ENCODE assay signal across 9 cellular contexts in genomic region chr7:92737706-92738105, GRCh38.
DNase-seq lines count a peak whose midpoint lies in the region; ATAC-seq and TF ChIP-seq lines count a peak whose summit lies in the region.
"Had no signal": no experiment of that assay in that cellular context is flagged by ENCODE, and none has a peak within 500 bp of the region (broad histone marks: within the 10 kb centered on the region; RNA-seq: fewer than 3 reads in every experiment).

No MANE protein-coding gene starts in this region.

- H3K9me3 Mint-ChIP-seq in activated T-helper 2 cell treated with anti-CD3 and anti-CD28 coated beads, Interferon-gamma antibody, Interleukin-2, Interleukin-4, amounts not matched to agents 10 μg/mL and 5 μg/mL and 100 μg/mL, durations not matched to agents 14 hours and 24 hours and 36 hours = peaks cover 4% of the 10 kb centered on the region

- H3K79me2 ChIP-seq in mammary epithelial cell (ENCODE audit: insufficient read depth, low read length) = peaks cover 89% of the 10 kb centered on the region

- TF ChIP-seq EP300 in esophagus muscularis mucosa (IDR thresholded peaks at IDR 0.05) = no peak

- H3K27ac ChIP-seq in esophagus muscularis mucosa (replicated peaks in 1 of 4) (no peak overlapping the region), mammary epithelial cell (ENCODE audit: insufficient read depth, low read depth, low read length) (no peak overlapping the region)
- H3K27ac ChIP-seq: tibial artery had no signal

- no peak for DNase-seq in activated T-helper 2 cell treated with anti-CD3 and anti-CD28 coated beads, Interferon-gamma antibody, Interleukin-2, Interleukin-4, amounts not matched to agents 10 μg/mL and 5 μg/mL and 100 μg/mL, durations not matched to agents 14 hours and 24 hours and 36 hours (ENCODE audit: low spot score)
- DNase-seq in esophagus muscularis mucosa (ENCODE audit: extremely low spot score) (no peak), mammary epithelial cell (no peak), NCI-H510A (lab: John Stamatoyannopoulos, UW) (no peak)
- DNase-seq: activated CD4-positive, CD25-positive, alpha-beta regulatory T cell treated with anti-CD3 and anti-CD28 coated beads, Interleukin-2, amount 50 U/mL, for 72 hours; tibial artery had no signal

- H3K4me2 ChIP-seq in mammary epithelial cell (ENCODE audit: insufficient read depth, low read depth, low read length) = no peak overlapping the region

- H3K4me1 ChIP-seq in esophagus muscularis mucosa (peaks cover 14 to 25% (median 22%) of the 10 kb centered on the region in 4 donors), mammary epithelial cell (ENCODE audit: insufficient read depth, low read length) (peaks cover 33% of the 10 kb centered on the region)

- H3K4me3 Mint-ChIP-seq in activated T-helper 2 cell treated with anti-CD3 and anti-CD28 coated beads, Interferon-gamma antibody, Interleukin-2, Interleukin-4, amounts not matched to agents 10 μg/mL and 5 μg/mL and 100 μg/mL, durations not matched to agents 14 hours and 24 hours and 36 hours (ENCODE audit: low read depth) = no peak overlapping the region

- no peaks in the 10 kb centered on the region for H3K9me3 ChIP-seq in esophagus muscularis mucosa
- H3K9me3 ChIP-seq in mammary epithelial cell (replicated peaks; ENCODE audit: insufficient read depth, low read length) = no peaks in the 10 kb centered on the region
- H3K9me3 ChIP-seq: tibial artery had no signal

- no peak for TF ChIP-seq POLR2A in esophagus muscularis mucosa (IDR thresholded peaks at IDR 0.05; ENCODE audit: low read depth)

- no peaks in the 10 kb centered on the region for H3K27me3 ChIP-seq in esophagus muscularis mucosa
- no peaks in the 10 kb centered on the region for H3K27me3 ChIP-seq in mammary epithelial cell (ENCODE audit: insufficient read depth, low read length)
- H3K27me3 ChIP-seq: tibial artery had no signal

- CTCF ChIA-PET in mammary epithelial cell (lab: Charles Lee; ENCODE audit: low non-redundant PET) = interaction anchor here (0.6 kb wide), 1 partner anchor 59 kb away, joined by 3 read pairs; no protein-coding TSS in a partner anchor

- intact Hi-C loops in activated T-helper 2 cell treated with anti-CD3 and anti-CD28 coated beads, Interferon-gamma antibody, Interleukin-2, Interleukin-4, amounts not matched to agents 10 μg/mL and 5 μg/mL and 100 μg/mL, durations not matched to agents 14 hours and 24 hours and 36 hours (cut with micrococcal nuclease) = no loop called here
- intact Hi-C loops in esophagus muscularis mucosa (cut with DNase I) = no loop called here
- intact Hi-C loops in mammary epithelial cell (cut with micrococcal nuclease) = no loop called here

- no peak overlapping the region for H3K4me3 ChIP-seq in esophagus muscularis mucosa
- no peak overlapping the region for H3K4me3 ChIP-seq in mammary epithelial cell (replicated peaks in 1 of 3; ENCODE audit: insufficient read depth in 1 of 3, low read depth in 2 of 3, low read length in 3 of 3)
- H3K4me3 ChIP-seq: tibial artery had no signal

- TF ChIP-seq CTCF in esophagus muscularis mucosa (IDR thresholded peaks at IDR 0.05) = no peak
- TF ChIP-seq CTCF in mammary epithelial cell (conservative IDR thresholded peaks at IDR 0.05 in 1 of 2, IDR thresholded peaks at IDR 0.05 in 1 of 2; ENCODE audit: extremely low read depth in 1 of 2, insufficient read depth in 1 of 2, low read depth in 1 of 2, low read length in 2 of 2) = no peak

- no peaks in the 10 kb centered on the region for H3K27me3 Mint-ChIP-seq in activated T-helper 2 cell treated with anti-CD3 and anti-CD28 coated beads, Interferon-gamma antibody, Interleukin-2, Interleukin-4, amounts not matched to agents 10 μg/mL and 5 μg/mL and 100 μg/mL, durations not matched to agents 14 hours and 24 hours and 36 hours (ENCODE audit: low read depth)

- 95% methylated on average over 1 of the region's 1 CpG for WGBS in esophagus muscularis mucosa
- 100% methylated on average over 1 of the region's 1 CpG for WGBS in mammary epithelial cell (ENCODE audit: low coverage, missing lambda C conversion rate)

- H2AFZ ChIP-seq in mammary epithelial cell (ENCODE audit: low read depth, low read length) = no peak overlapping the region

- dilution Hi-C loops in mammary epithelial cell (cut with HindIII; ENCODE audit: low sequenced_read_pairs) = no loop called here

- no peak overlapping the region for H3K9ac ChIP-seq in mammary epithelial cell (ENCODE audit: insufficient read depth, low read length)

- in situ Hi-C loops in mammary epithelial cell (cut with MboI; ENCODE audit: low sequenced_read_pairs in 2 of 2) = no loop called here

- peak; percentile 95 for ATAC-seq in GM18519 (IDR thresholded peaks at IDR 0.05; ENCODE audit: low FRiP score, unreplicated experiment)
- peak; percentile 93 for ATAC-seq in GM21367 (IDR thresholded peaks at IDR 0.05; ENCODE audit: unreplicated experiment)
- ATAC-seq in HG03060 (IDR thresholded peaks at IDR 0.05; ENCODE audit: low read depth, unreplicated experiment) = peak; percentile 83

- H4K20me1 ChIP-seq in mammary epithelial cell (ENCODE audit: insufficient read depth, low read length) = no peaks in the 10 kb centered on the region

- no TSS peak for BruUV-seq in mammary epithelial cell (replicated peaks; lab: Mats Ljungman, UMichigan)

- peak overlapping the region; percentile 61 for H3K27ac Mint-ChIP-seq in activated T-helper 2 cell treated with anti-CD3 and anti-CD28 coated beads, Interferon-gamma antibody, Interleukin-2, Interleukin-4, amounts not matched to agents 10 μg/mL and 5 μg/mL and 100 μg/mL, durations not matched to agents 14 hours and 24 hours and 36 hours

- H3K36me3 Mint-ChIP-seq in activated T-helper 2 cell treated with anti-CD3 and anti-CD28 coated beads, Interferon-gamma antibody, Interleukin-2, Interleukin-4, amounts not matched to agents 10 μg/mL and 5 μg/mL and 100 μg/mL, durations not matched to agents 14 hours and 24 hours and 36 hours (ENCODE audit: low read depth) = peaks cover 62% of the 10 kb centered on the region

- H3K36me3 ChIP-seq in esophagus muscularis mucosa (no peaks in the 10 kb centered on the region), mammary epithelial cell (ENCODE audit: insufficient read depth, low read length) (peaks cover 3% of the 10 kb centered on the region)
- H3K36me3 ChIP-seq: tibial artery had no signal

- H3K4me1 Mint-ChIP-seq in activated T-helper 2 cell treated with anti-CD3 and anti-CD28 coated beads, Interferon-gamma antibody, Interleukin-2, Interleukin-4, amounts not matched to agents 10 μg/mL and 5 μg/mL and 100 μg/mL, durations not matched to agents 14 hours and 24 hours and 36 hours (ENCODE audit: low read depth) = peaks cover 61% of the 10 kb centered on the region
